ENCODE assay signal across 18 cellular contexts in the genomic region with DNA sequence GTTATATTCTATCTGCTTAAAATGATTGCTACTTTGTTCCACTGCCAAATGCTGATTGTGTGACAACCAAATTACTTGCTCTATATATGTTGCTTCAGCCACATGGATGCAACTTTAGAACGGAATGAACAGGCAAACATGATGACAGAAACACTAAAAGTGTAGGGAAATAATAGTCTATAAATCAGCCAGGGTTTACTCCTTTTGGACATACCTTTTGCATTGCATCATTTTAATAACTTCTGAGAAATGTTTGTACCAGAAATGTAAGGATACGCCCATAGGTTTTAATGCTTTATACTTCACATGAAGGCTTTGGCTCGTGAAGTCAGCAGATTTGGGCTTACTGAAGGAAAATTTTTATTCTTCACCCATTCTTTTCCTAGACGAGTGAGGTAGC.
A peak's percentile ranks its signal among the peaks of the same experiment; 100 is the strongest.
DNase-seq lines count a peak whose midpoint lies in the region; ATAC-seq, FAIRE-seq and TF ChIP-seq lines count a peak whose summit lies in the region.
"Had no signal": no experiment of that assay in that cellular context is flagged by ENCODE, and none has a peak within 500 bp of the region (broad histone marks: within the 10 kb centered on the region; RNA-seq: fewer than 3 reads in every experiment).

No MANE protein-coding gene starts in this region.

- no peak for ATAC-seq in HG03025 (IDR thresholded peaks at IDR 0.05; ENCODE audit: low FRiP score, unreplicated experiment)

- no peak overlapping the region for H2AFZ ChIP-seq in keratinocyte (ENCODE audit: control insufficient read depth, low read length)

- H3K9me3 Mint-ChIP-seq in MCF 10A (ENCODE audit: unreplicated experiment) = peaks cover 8% of the 10 kb centered on the region
- peaks cover 13% of the 10 kb centered on the region for H3K9me3 Mint-ChIP-seq in chondrocyte (ENCODE audit: low read depth)

- H3K9me3 ChIP-seq in breast epithelium (peaks cover 0 to 7% of the 10 kb centered on the region in 2 donors), keratinocyte (ENCODE audit: control insufficient read depth, low read depth, low read length) (no peaks in the 10 kb centered on the region), ascending aorta (no peaks in the 10 kb centered on the region)
- H3K9me3 ChIP-seq: BE2C had no signal

- H3K36me3 ChIP-seq in breast epithelium = no peaks in the 10 kb centered on the region
- no peaks in the 10 kb centered on the region for H3K36me3 ChIP-seq in keratinocyte (ENCODE audit: control insufficient read depth in 2 of 2, extremely low read depth in 1 of 2, insufficient read depth in 2 of 2, low read length in 2 of 2)
- no peaks in the 10 kb centered on the region for H3K36me3 ChIP-seq in ascending aorta
- H3K36me3 ChIP-seq: BE2C had no signal

- no TSS peak for BruUV-seq in MCF 10A (replicated peaks; lab: Mats Ljungman, UMichigan)

- no peak for FAIRE-seq in keratinocyte (lab: Jason Lieb, UNC)

- no peaks in the 10 kb centered on the region for H4K20me1 ChIP-seq in keratinocyte (ENCODE audit: control insufficient read depth, extremely low read depth, insufficient read depth, low read length)

- dilution Hi-C loops in keratinocyte (cut with MboI; ENCODE audit: extremely low pct_ligation_motif_present, low sequenced_read_pairs) = no loop called here

- H3K9me1 ChIP-seq in keratinocyte (ENCODE audit: control insufficient read depth, extremely low read depth, insufficient read depth, low read length) = no peaks in the 10 kb centered on the region

- TF ChIP-seq CTCF in MCF 10A (IDR thresholded peaks at IDR 0.05; ENCODE audit: unreplicated experiment) = no peak
- TF ChIP-seq CTCF in breast epithelium (IDR thresholded peaks at IDR 0.05) = no peak
- no peak for TF ChIP-seq CTCF in chondrocyte (IDR thresholded peaks at IDR 0.05)
- no peak for TF ChIP-seq CTCF in keratinocyte (optimal IDR thresholded peaks at IDR 0.05 in 1 of 3, IDR thresholded peaks at IDR 0.05 in 1 of 3, conservative IDR thresholded peaks at IDR 0.05 in 1 of 3; ENCODE audit: extremely low read depth in 1 of 3, insufficient read depth in 2 of 3, low read length in 3 of 3)
- TF ChIP-seq CTCF in ascending aorta (IDR thresholded peaks at IDR 0.05) = no peak

- POLR2A ChIA-PET in MCF 10A (lab: Yijun Ruan, JAX) = no interaction called here

- no peaks in the 10 kb centered on the region for H3K36me3 Mint-ChIP-seq in MCF 10A (ENCODE audit: insufficient read depth, unreplicated experiment)
- peaks cover 6% of the 10 kb centered on the region for H3K36me3 Mint-ChIP-seq in chondrocyte (ENCODE audit: low read depth)
- H3K36me3 Mint-ChIP-seq: CD4-positive, alpha-beta memory T cell had no signal

- DNase-seq in MCF 10A (ENCODE audit: unreplicated experiment) = peak; percentile 32
- no peak for DNase-seq in breast epithelium (ENCODE audit: low spot score in 2 of 2)
- no peak for DNase-seq in chondrocyte (ENCODE audit: low spot score)
- DNase-seq in keratinocyte (ENCODE audit: low read depth, low spot score) = no peak
- DNase-seq in activated T-cell treated with anti-CD3 and anti-CD28 coated beads, Interleukin-2, amount 50 U/mL, for 1 hour = no peak
- DNase-seq in ascending aorta (ENCODE audit: low spot score in 2 of 2) = no peak
- no peak for DNase-seq in NCI-H146 treated with DMSO at 0.1 percent for 48 hours (lab: John Stamatoyannopoulos, UW; ENCODE audit: unreplicated experiment)
- DNase-seq: BE2C; Calu3; CD4-positive, alpha-beta memory T cell; DMS53; Karpas-422; MM.1S; NCI-H1105; NCI-H187; NCI-H526 treated with DMSO at 0.1 percent for 48 hours had no signal

- intact Hi-C loops in MCF 10A (cut with micrococcal nuclease) = no loop called here
- intact Hi-C loops in breast epithelium (cut with DNase I; ENCODE audit: low total_unique reads) = no loop called here
- intact Hi-C loops in ascending aorta (cut with DNase I) = no loop called here

- H3K4me1 Mint-ChIP-seq in MCF 10A (ENCODE audit: insufficient read depth, unreplicated experiment) (peaks cover 28% of the 10 kb centered on the region), chondrocyte (ENCODE audit: low read depth) (peaks cover 40% of the 10 kb centered on the region)
- H3K4me1 Mint-ChIP-seq: CD4-positive, alpha-beta memory T cell had no signal

- H3K27me3 Mint-ChIP-seq in MCF 10A (ENCODE audit: insufficient read depth, unreplicated experiment) (no peaks in the 10 kb centered on the region), chondrocyte (ENCODE audit: low read depth) (no peaks in the 10 kb centered on the region)
- H3K27me3 Mint-ChIP-seq: CD4-positive, alpha-beta memory T cell had no signal

- H3K27ac ChIP-seq in breast epithelium (no peak overlapping the region), keratinocyte (ENCODE audit: control insufficient read depth, insufficient read depth, low read length) (no peak overlapping the region), ascending aorta (no peak overlapping the region)
- H3K27ac ChIP-seq: 22Rv1 had no signal

- peak overlapping the region; percentile 70 for H3K27ac Mint-ChIP-seq in MCF 10A (ENCODE audit: low read depth, unreplicated experiment)
- peak overlapping the region; percentile 65 for H3K27ac Mint-ChIP-seq in chondrocyte (ENCODE audit: unreplicated experiment)
- H3K27ac Mint-ChIP-seq: CD4-positive, alpha-beta memory T cell had no signal

- CTCF ChIA-PET in MCF 10A (lab: Yijun Ruan, JAX) = interaction anchor here (0.6 kb wide), 2 partner anchors 24 to 57 kb away, joined by 3 to 4 read pairs; no protein-coding TSS in a partner anchor

- peak overlapping the region; percentile 7 for H3K4me2 ChIP-seq in keratinocyte (ENCODE audit: control insufficient read depth, extremely low read depth, insufficient read depth, low read depth, low read length)

- H3K27me3 ChIP-seq in breast epithelium (no peaks in the 10 kb centered on the region), keratinocyte (ENCODE audit: control insufficient read depth, extremely low read depth, insufficient read depth, low read length) (no peaks in the 10 kb centered on the region), ascending aorta (no peaks in the 10 kb centered on the region)
- H3K27me3 ChIP-seq: BE2C had no signal

- H3K9ac ChIP-seq in keratinocyte (ENCODE audit: control insufficient read depth, extremely low read depth, insufficient read depth, low read length) = no peak overlapping the region

- H3K4me1 ChIP-seq in breast epithelium = no peaks in the 10 kb centered on the region
- peaks cover 5% of the 10 kb centered on the region for H3K4me1 ChIP-seq in keratinocyte (ENCODE audit: control insufficient read depth, extremely low read depth, insufficient read depth, low read length)
- H3K4me1 ChIP-seq in ascending aorta = no peaks in the 10 kb centered on the region
- H3K4me1 ChIP-seq: BE2C had no signal

- H3K4me3 Mint-ChIP-seq in MCF 10A (ENCODE audit: unreplicated experiment) = no peak overlapping the region
- no peak overlapping the region for H3K4me3 Mint-ChIP-seq in chondrocyte (ENCODE audit: unreplicated experiment)
- H3K4me3 Mint-ChIP-seq: CD4-positive, alpha-beta memory T cell had no signal

- no peaks in the 10 kb centered on the region for H3K79me2 ChIP-seq in keratinocyte (ENCODE audit: control insufficient read depth, insufficient read depth, low read length)

- no peak for TF ChIP-seq POLR2A in breast epithelium (IDR thresholded peaks at IDR 0.05)

- H3K4me3 ChIP-seq in breast epithelium (no peak overlapping the region), keratinocyte (ENCODE audit: control insufficient read depth in 2 of 3, extremely low read depth in 1 of 3, insufficient read depth in 2 of 3, low read depth in 1 of 3, low read length in 3 of 3) (no peak overlapping the region), ascending aorta (no peak overlapping the region)
